8 cellular contexts compared by ENCODE assay signal in genomic region chr11:12925520-12925919, GRCh38.
"Had no signal": no experiment of that assay in that cellular context is flagged by ENCODE, and none has a peak within 500 bp of the region (broad histone marks: within the 10 kb centered on the region; RNA-seq: fewer than 3 reads in every experiment).

No MANE protein-coding gene starts in this region.

- FAIRE-seq: HTR-8/SVneo, K562 had no signal

- DNase-seq: GM23248, GOT3, H9, HCEC 1CT, IMR-90, KG1 had no signal

- H3K27ac Mint-ChIP-seq: H9 had no signal

- H3K9me3 Mint-ChIP-seq: H9 had no signal

- H3K4me3 ChIP-seq: GM23248, K562 had no signal

- H3K4me3 Mint-ChIP-seq: H9 had no signal

- ATAC-seq: K562 had no signal
